8 cellular contexts compared by ENCODE assay signal in genomic region chr2:174729797-174730529, GRCh38. TPM values are rescaled to one million over a fixed set of nuclear protein-coding genes. Genes with fewer than 3 reads are reported as not detected.
A peak's percentile ranks its signal among the peaks of the same experiment; 100 is the strongest.
DNase-seq lines count a peak whose midpoint lies in the region; ATAC-seq and TF ChIP-seq lines count a peak whose summit lies in the region.

No MANE protein-coding gene starts in this region.

- ATAC-seq in esophagus mucosa (peak; percentile 26), upper lobe of right lung (peak; percentile 62), HG02840 (IDR thresholded peaks at IDR 0.05; ENCODE audit: low FRiP score, unreplicated experiment) (no peak)

- no peaks in the 10 kb centered on the region for H3K9me3 Mint-ChIP-seq in activated CD4-positive, alpha-beta memory T cell treated with anti-CD3 and anti-CD28 coated beads for 36 hours
- peaks cover 5% of the 10 kb centered on the region for H3K9me3 Mint-ChIP-seq in nephron progenitor cell

- H3K27ac ChIP-seq in GM23248 (no peak overlapping the region), upper lobe of right lung (no peak overlapping the region)

- intact Hi-C loops in activated CD4-positive, alpha-beta memory T cell treated with anti-CD3 and anti-CD28 coated beads for 36 hours (cut with micrococcal nuclease) = loop anchor here (2.0 kb wide), 2 partner anchors 21 to 29 kb away; no protein-coding TSS in a partner anchor
- intact Hi-C loops in upper lobe of right lung (cut with DNase I) = no loop called here

- no peak overlapping the region for H3K27ac Mint-ChIP-seq in activated CD4-positive, alpha-beta memory T cell treated with anti-CD3 and anti-CD28 coated beads for 36 hours
- H3K27ac Mint-ChIP-seq in nephron progenitor cell = peak overlapping the region; percentile 41

- H3K4me1 ChIP-seq in GM23248 (ENCODE audit: insufficient read depth) = 0 out of 2 replicates have a peak, but pooled peaks cover 7% of the 10 kb centered on the region
- H3K4me1 ChIP-seq in upper lobe of right lung = peaks cover 5% of the 10 kb centered on the region

- H2AFZ ChIP-seq in GM23248 = peak overlapping the region; percentile 85

- no peaks in the 10 kb centered on the region for H4K20me1 ChIP-seq in GM23248 (ENCODE audit: insufficient read depth)

- H3K36me3 ChIP-seq in GM23248 (ENCODE audit: low read depth) (no peaks in the 10 kb centered on the region), upper lobe of right lung (no peaks in the 10 kb centered on the region)

- DNase-seq in GM23248 = peak; percentile 52
- peak; percentile 69 for DNase-seq in activated CD4-positive, alpha-beta memory T cell treated with anti-CD3 and anti-CD28 coated beads for 36 hours
- no peak for DNase-seq in nephron progenitor cell
- DNase-seq in upper lobe of right lung = no peak
- no peak for DNase-seq in T1000 (lab: John Stamatoyannopoulos, UW)
- DNase-seq in HK-2 (ENCODE audit: unreplicated experiment) = no peak

- peaks cover 3% of the 10 kb centered on the region for H3K27me3 Mint-ChIP-seq in activated CD4-positive, alpha-beta memory T cell treated with anti-CD3 and anti-CD28 coated beads for 36 hours
- H3K27me3 Mint-ChIP-seq in nephron progenitor cell (ENCODE audit: low read depth, poor library complexity) = peaks cover 16% of the 10 kb centered on the region

- no peaks in the 10 kb centered on the region for H3K36me3 Mint-ChIP-seq in activated CD4-positive, alpha-beta memory T cell treated with anti-CD3 and anti-CD28 coated beads for 36 hours
- H3K36me3 Mint-ChIP-seq in nephron progenitor cell (ENCODE audit: low read depth) = no peaks in the 10 kb centered on the region

- H3K9me3 ChIP-seq in GM23248 (ENCODE audit: low read depth) = no peaks in the 10 kb centered on the region
- H3K9me3 ChIP-seq in upper lobe of right lung = no peaks in the 10 kb centered on the region

- H3K27me3 ChIP-seq in GM23248 (replicated peaks; ENCODE audit: insufficient read depth) (peaks cover 40% of the 10 kb centered on the region), upper lobe of right lung (peaks cover 41% of the 10 kb centered on the region)

- no peaks in the 10 kb centered on the region for H3F3A ChIP-seq in GM23248 (ENCODE audit: insufficient read depth)

- H3K9me2 ChIP-seq in GM23248 (ENCODE audit: insufficient read depth) = no peaks in the 10 kb centered on the region

- CTCF ChIA-PET in activated CD4-positive, alpha-beta memory T cell treated with anti-CD3 and anti-CD28 coated beads for 36 hours (lab: Charles Lee) = interaction anchor here (1.0 to 3.4 kb wide), 7 partner anchors 12 to 275 kb away, joined by 3 to 17 read pairs (median 6); no protein-coding TSS in a partner anchor

- H3K4me3 ChIP-seq in GM23248 (peak overlapping the region; percentile 72), upper lobe of right lung (peak overlapping the region; percentile 33)

- H3K4me2 ChIP-seq in GM23248 (ENCODE audit: unreplicated experiment) = peak overlapping the region; percentile 80

- POLR2A ChIA-PET in activated CD4-positive, alpha-beta memory T cell treated with anti-CD3 and anti-CD28 coated beads for 36 hours (lab: Charles Lee) = interaction anchor here (0.6 to 1.6 kb wide), 2 partner anchors 12 to 161 kb away, joined by 3 to 4 read pairs; no protein-coding TSS in a partner anchor

- 4 to 8% methylated on average over 45 to 46 of the region's 56 CpGs for WGBS in GM23248 (ENCODE audit: low coverage in 1 of 2, low lambda C conversion rate in 2 of 2, missing lambda C conversion rate in 2 of 2), 2 experiments

- in situ Hi-C loops in GM23248 (cut with MboI) = no loop called here

- peak overlapping the region; percentile 77 for H3K4me3 Mint-ChIP-seq in activated CD4-positive, alpha-beta memory T cell treated with anti-CD3 and anti-CD28 coated beads for 36 hours
- peak overlapping the region; percentile 57 for H3K4me3 Mint-ChIP-seq in nephron progenitor cell

- no peak overlapping the region for H3K9ac ChIP-seq in GM23248

- no peak for TF ChIP-seq CTCF in nephron progenitor cell (IDR thresholded peaks at IDR 0.05)
- no peak for TF ChIP-seq CTCF in upper lobe of right lung (IDR thresholded peaks at IDR 0.05)

- no peaks in the 10 kb centered on the region for H3K79me2 ChIP-seq in GM23248 (ENCODE audit: insufficient read depth)

- H3K4me1 Mint-ChIP-seq in activated CD4-positive, alpha-beta memory T cell treated with anti-CD3 and anti-CD28 coated beads for 36 hours (ENCODE audit: low read depth) = peaks cover 9% of the 10 kb centered on the region
- peaks cover 8% of the 10 kb centered on the region for H3K4me1 Mint-ChIP-seq in nephron progenitor cell

RNA-seq across cellular contexts. Expression of gene CHRNA1, which starts 34.3 kb away (rescaled TPM):
- not detected in 2 replicates for total RNA-seq in GM23248 (2014; rRNA removed; shearing (Covaris generic))
- polyA plus RNA-seq in GM23248 (2016; fragmentation: Nextera tagmentation; extraction: Ambion mirVana) = 0.16 and 0.27 TPM in 2 replicates
- total RNA-seq in activated CD4-positive, alpha-beta memory T cell treated with anti-CD3 and anti-CD28 coated beads for 36 hours = not detected
- not detected for total RNA-seq in esophagus mucosa
- 0.52 TPM for total RNA-seq in upper lobe of right lung

Comparison
In these comparisons a context has a peak if more than half of its experiments do, and no peak if none do; other contexts are left out.
1. DNase-seq: peak in GM23248 (single experiment) and activated CD4-positive, alpha-beta memory T cell treated with anti-CD3 and anti-CD28 coated beads for 36 hours (single experiment); none in nephron progenitor cell (single experiment), upper lobe of right lung (single experiment), T1000 (single experiment) and HK-2 (single experiment).